Comparison of ENCODE assay signal across 22 cellular contexts in genomic region chr5:143218563-143219170, GRCh38.
DNase-seq lines count a peak whose midpoint lies in the region; ATAC-seq, FAIRE-seq and TF ChIP-seq lines count a peak whose summit lies in the region.
"Had no signal": no experiment of that assay in that cellular context is flagged by ENCODE, and none has a peak within 500 bp of the region (broad histone marks: within the 10 kb centered on the region; RNA-seq: fewer than 3 reads in every experiment).

No MANE protein-coding gene starts in this region.

- H3K9ac ChIP-seq in OCI-LY3 (ENCODE audit: low read length), result peak overlapping the region; percentile 45; the same call in 1 of the 2 replicates
- H3K9ac ChIP-seq in mesenchymal stem cell (ENCODE audit: low read length), result no peak overlapping the region
- H3K9ac ChIP-seq: neural progenitor cell had no signal

- ATAC-seq in activated T-cell treated with anti-CD3 and anti-CD28 coated beads, Interleukin-2, amount 50 U/mL, for 4 hours, result no peak

- H3K79me1 ChIP-seq in mesenchymal stem cell (replicated peaks; ENCODE audit: low read length, poor library complexity, severe bottlenecking), result no peaks in the 10 kb centered on the region

- no peak overlapping the region for H3K4me3 Mint-ChIP-seq in activated T-cell treated with anti-CD3 and anti-CD28 coated beads, Interleukin-2, amount 50 U/mL, for 24 hours
- H3K4me3 Mint-ChIP-seq in activated T-cell treated with anti-CD3 and anti-CD28 coated beads, Interleukin-2, amount 50 U/mL, for 4 hours, result no peak overlapping the region
- H3K4me3 Mint-ChIP-seq: neural progenitor cell had no signal

- no peak overlapping the region for H3K23ac ChIP-seq in mesenchymal stem cell (ENCODE audit: low read length in 2 of 2)

- peaks cover 32% of the 10 kb centered on the region for H3K36me3 Mint-ChIP-seq in activated T-cell treated with anti-CD3 and anti-CD28 coated beads, Interleukin-2, amount 50 U/mL, for 24 hours (ENCODE audit: low read depth)
- peaks cover 25% of the 10 kb centered on the region for H3K36me3 Mint-ChIP-seq in activated T-cell treated with anti-CD3 and anti-CD28 coated beads, Interleukin-2, amount 50 U/mL, for 4 hours (ENCODE audit: insufficient read depth)
- H3K36me3 Mint-ChIP-seq: neural progenitor cell had no signal

- H3K4ac ChIP-seq in mesenchymal stem cell (ENCODE audit: low read depth in 1 of 2, low read length in 2 of 2), result no peak overlapping the region

- H4K91ac ChIP-seq in mesenchymal stem cell (ENCODE audit: low read length), result no peak overlapping the region

- TF ChIP-seq CTCF in OCI-LY3 (IDR thresholded peaks at IDR 0.05; ENCODE audit: low read depth, low read length), result no peak

- no peak overlapping the region for H4K8ac ChIP-seq in mesenchymal stem cell (ENCODE audit: low read length)

- no peaks in the 10 kb centered on the region for H3K27me3 Mint-ChIP-seq in activated T-cell treated with anti-CD3 and anti-CD28 coated beads, Interleukin-2, amount 50 U/mL, for 24 hours
- H3K27me3 Mint-ChIP-seq in activated T-cell treated with anti-CD3 and anti-CD28 coated beads, Interleukin-2, amount 50 U/mL, for 4 hours (ENCODE audit: low read depth), result no peaks in the 10 kb centered on the region
- H3K27me3 Mint-ChIP-seq: CD4-positive, CD25-positive, alpha-beta regulatory T cell had no signal

- peak overlapping the region in 1 of 2 experiments; percentile 8 for H3K18ac ChIP-seq in mesenchymal stem cell (ENCODE audit: low read depth in 1 of 2, low read length in 2 of 2)

- H2AK5ac ChIP-seq in mesenchymal stem cell (ENCODE audit: low read length, severe bottlenecking), result no peak overlapping the region

- FAIRE-seq in HTR-8/SVneo (lab: Jason Lieb, UNC), result no peak
- FAIRE-seq: keratinocyte, urothelium cell line had no signal

- peak overlapping the region; percentile 8 to 29 for H2BK12ac ChIP-seq in mesenchymal stem cell (ENCODE audit: low read length in 2 of 2)

- H3K4me1 ChIP-seq in OCI-LY3 (ENCODE audit: low read length) (peaks cover 100% of the 10 kb centered on the region), mesenchymal stem cell (ENCODE audit: control insufficient read depth, insufficient read depth, low read depth, low read length) (peaks cover 12% of the 10 kb centered on the region)
- H3K4me1 ChIP-seq: ascending aorta had no signal

- no peaks in the 10 kb centered on the region for H3K9me3 Mint-ChIP-seq in activated T-cell treated with anti-CD3 and anti-CD28 coated beads, Interleukin-2, amount 50 U/mL, for 24 hours
- H3K9me3 Mint-ChIP-seq in activated T-cell treated with anti-CD3 and anti-CD28 coated beads, Interleukin-2, amount 50 U/mL, for 4 hours, result no peaks in the 10 kb centered on the region
- H3K9me3 Mint-ChIP-seq: CD4-positive, CD25-positive, alpha-beta regulatory T cell; neural progenitor cell had no signal

- peak; percentile 10 for TF ChIP-seq POLR2A in GM19099 (IDR thresholded peaks at IDR 0.05; ENCODE audit: extremely low read depth, insufficient read length, low read depth)

- no peak overlapping the region for H2BK120ac ChIP-seq in mesenchymal stem cell (ENCODE audit: low read depth, low read length)

- H3K27ac ChIP-seq in OCI-LY3 (ENCODE audit: low read length), result peak overlapping the region; percentile 95
- H3K27ac ChIP-seq in mesenchymal stem cell (ENCODE audit: low read length, poor library complexity, severe bottlenecking), result no peak overlapping the region
- H3K27ac ChIP-seq: ascending aorta, neural progenitor cell, psoas muscle had no signal

- H2BK5ac ChIP-seq in mesenchymal stem cell (ENCODE audit: low read depth, low read length, poor library complexity, severe bottlenecking), result no peak overlapping the region

- H3K14ac ChIP-seq in mesenchymal stem cell (ENCODE audit: low read length in 2 of 2), result no peak overlapping the region

- H3K36me3 ChIP-seq in OCI-LY3 (replicated peaks; ENCODE audit: low read depth, low read length) (no peaks in the 10 kb centered on the region), mesenchymal stem cell (ENCODE audit: control insufficient read depth in 1 of 2, insufficient read depth in 2 of 2, low read depth in 1 of 2, low read length in 2 of 2) (peaks cover 0 to 5% of the 10 kb centered on the region in 2 experiments)
- H3K36me3 ChIP-seq: neural progenitor cell had no signal

- peaks cover 83% of the 10 kb centered on the region for H3K4me1 Mint-ChIP-seq in activated T-cell treated with anti-CD3 and anti-CD28 coated beads, Interleukin-2, amount 50 U/mL, for 24 hours (ENCODE audit: low read depth)
- H3K4me1 Mint-ChIP-seq in activated T-cell treated with anti-CD3 and anti-CD28 coated beads, Interleukin-2, amount 50 U/mL, for 4 hours (ENCODE audit: low read depth), result peaks cover 60% of the 10 kb centered on the region

- H2AFZ ChIP-seq in OCI-LY3 (ENCODE audit: low read depth, low read length) (no peak overlapping the region), mesenchymal stem cell (ENCODE audit: low read depth, low read length) (no peak overlapping the region)
- H2AFZ ChIP-seq: neural progenitor cell had no signal

- H3K27me3 ChIP-seq in OCI-LY3 (ENCODE audit: low read depth, low read length) (no peaks in the 10 kb centered on the region), mesenchymal stem cell (ENCODE audit: control insufficient read depth in 1 of 2, insufficient read depth in 1 of 2, low read length in 2 of 2) (no peaks in the 10 kb centered on the region)
- H3K27me3 ChIP-seq: ascending aorta, neural progenitor cell had no signal

- H3K9me3 ChIP-seq in OCI-LY3 (ENCODE audit: insufficient read depth, low read length) (no peaks in the 10 kb centered on the region), mesenchymal stem cell (ENCODE audit: control insufficient read depth, low read length) (no peaks in the 10 kb centered on the region)
- H3K9me3 ChIP-seq: ascending aorta, psoas muscle had no signal

- 82% methylated on average over 4 of the region's 4 CpGs for WGBS in mesenchymal stem cell

- H2BK15ac ChIP-seq in mesenchymal stem cell (ENCODE audit: low read depth, poor library complexity, severe bottlenecking), result no peak overlapping the region

- H3K27ac Mint-ChIP-seq in activated T-cell treated with anti-CD3 and anti-CD28 coated beads, Interleukin-2, amount 50 U/mL, for 24 hours, result peak overlapping the region; percentile 87

- H3K4me2 ChIP-seq in OCI-LY3 (ENCODE audit: low read length) (peak overlapping the region; percentile 56), mesenchymal stem cell (ENCODE audit: low read length, poor library complexity, severe bottlenecking) (no peak overlapping the region)
- H3K4me2 ChIP-seq: neural progenitor cell, smooth muscle cell had no signal

- H3K4me3 ChIP-seq in OCI-LY3 (ENCODE audit: low read length), result no peak overlapping the region
- H3K4me3 ChIP-seq in mesenchymal stem cell (ENCODE audit: insufficient read depth in 1 of 2, low read depth in 1 of 2, low read length in 2 of 2), result no peak overlapping the region
- H3K4me3 ChIP-seq: ascending aorta, neural progenitor cell, psoas muscle, smooth muscle cell had no signal

- no peaks in the 10 kb centered on the region for H4K20me1 ChIP-seq in OCI-LY3 (ENCODE audit: insufficient read depth, low read length)

- intact Hi-C loops in head of caudate nucleus (cut with DNase I), result no loop called here

- no peak for DNase-seq in activated T-cell treated with anti-CD3 and anti-CD28 coated beads, Interleukin-2, amount 50 U/mL, for 24 hours
- no peak for DNase-seq in activated T-cell treated with anti-CD3 and anti-CD28 coated beads, Interleukin-2, amount 50 U/mL, for 4 hours
- no peak for DNase-seq in mesenchymal stem cell
- DNase-seq in NCI-H2081 treated with DMSO at 0.1 percent for 48 hours (lab: John Stamatoyannopoulos, UW), result no peak
- DNase-seq in head of caudate nucleus, result no peak
- DNase-seq in HTR-8/SVneo (ENCODE audit: insufficient read length, low spot score), result no peak
- DNase-seq: activated CD4-positive, CD25-positive, alpha-beta regulatory T cell treated with anti-CD3 and anti-CD28 coated beads, Interleukin-2, amount 50 U/mL, for 72 hours; activated naive CD4-positive, alpha-beta T cell; CD4-positive, CD25-positive, alpha-beta regulatory T cell; cerebellar nuclear complex; NCI-H1694; NCI-H524; psoas muscle; stimulated activated CD4-positive, alpha-beta T cell treated with anti-CD3 and anti-CD28 coated beads, Interleukin-4, amount 100 ng/mL, for 4 hours; T-helper 9 cell had no signal

- no peaks in the 10 kb centered on the region for H3K79me2 ChIP-seq in OCI-LY3 (ENCODE audit: low read length)
